In genomic region chr21:42391297-42391696, GRCh38 we compare ENCODE assay signal across 21 cellular contexts. TPM values are rescaled to one million over a fixed set of nuclear protein-coding genes. Genes with fewer than 3 reads are reported as not detected.
"Had no signal": no experiment of that assay in that cellular context is flagged by ENCODE, and none has a peak within 500 bp of the region (broad histone marks: within the 10 kb centered on the region; RNA-seq: fewer than 3 reads in every experiment).

No MANE protein-coding gene starts in this region.

- H3K36me3 ChIP-seq: cardiac muscle cell, left ventricle myocardium inferior, spleen, upper lobe of left lung had no signal

- H3K27me3 ChIP-seq: cardiac muscle cell, upper lobe of left lung had no signal

- H3K4me3 ChIP-seq: cardiac muscle cell, left ventricle myocardium inferior, spleen, upper lobe of left lung had no signal

- H3K4me3 Mint-ChIP-seq: natural killer cell; T-helper 1 cell treated with Interleukin-12 subunit alpha and Interleukin-12 subunit beta and Interleukin-4 antibody, amounts not matched to agents 30 μg/mL and 1 μg/mL, for 36 hours had no signal

- H3K9me3 Mint-ChIP-seq: activated CD4-positive, alpha-beta T cell treated with anti-CD3 and anti-CD28 coated beads, Interleukin-2, amount 10 ng/mL, durations not matched to agents 24 days and 14 days; activated naive CD8-positive, alpha-beta T cell treated with anti-CD3 and anti-CD28 coated beads, Interleukin-2, amount 50 U/mL, for 24 hours; natural killer cell; T-helper 1 cell treated with Interleukin-12 subunit alpha and Interleukin-12 subunit beta and Interleukin-4 antibody, amounts not matched to agents 30 μg/mL and 1 μg/mL, for 36 hours had no signal

- H3K9me3 ChIP-seq: left ventricle myocardium inferior, spleen, upper lobe of left lung had no signal

- H3K27me3 Mint-ChIP-seq: activated CD4-positive, alpha-beta T cell treated with anti-CD3 and anti-CD28 coated beads, Interleukin-2, amount 10 ng/mL, durations not matched to agents 24 days and 14 days; progenitor cell of endocrine pancreas had no signal

- ATAC-seq: activated naive CD8-positive, alpha-beta T cell treated with anti-CD3 and anti-CD28 coated beads, Interleukin-2, amount 50 U/mL, for 24 hours; natural killer cell; stimulated activated naive CD8-positive, alpha-beta T cell treated with anti-CD3 and anti-CD28 coated beads, Interleukin-15, Interleukin-2, amounts not matched to agents 100 U/mL and 50 U/mL, for 24 hours had no signal

- DNase-seq: activated CD4-positive, alpha-beta T cell treated with anti-CD3 and anti-CD28 coated beads, Interleukin-2, amount 10 ng/mL, durations not matched to agents 24 days and 14 days; activated gamma-delta T cell treated with Interleukin-2 at 50 U/mL for 16 hours; activated naive CD8-positive, alpha-beta T cell treated with anti-CD3 and anti-CD28 coated beads, Interleukin-2, amount 50 U/mL, for 24 hours; dermis blood vessel endothelial cell; effector CD8-positive, alpha-beta T cell; foreskin melanocyte; hypothalamus; left ventricle myocardium inferior; mammary epithelial cell; midbrain; natural killer cell; retina; stimulated activated CD4-positive, alpha-beta T cell treated with anti-CD3 and anti-CD28 coated beads, Interleukin-4, amount 100 ng/mL, for 1 hour; stimulated activated naive CD8-positive, alpha-beta T cell treated with anti-CD3 and anti-CD28 coated beads, Interleukin-15, Interleukin-2, amounts not matched to agents 100 U/mL and 50 U/mL, for 24 hours; upper lobe of left lung had no signal

- H3K27ac Mint-ChIP-seq: natural killer cell had no signal

- H3K27ac ChIP-seq: cardiac muscle cell, left ventricle myocardium inferior, spleen, upper lobe of left lung had no signal

- H3K36me3 Mint-ChIP-seq: natural killer cell had no signal

RNA-seq across cellular contexts. Expression of gene TMPRSS3, which starts 4.6 kb away (rescaled TPM):
- total RNA-seq: cardiac muscle cell, dermis blood vessel endothelial cell, left ventricle myocardium inferior, osteoblast had no signal
- polyA plus RNA-seq: cardiac muscle cell, mammary epithelial cell had no signal

RNA-seq across cellular contexts. Expression of gene UBASH3A, which starts 12.4 kb away (rescaled TPM):
- total RNA-seq: cardiac muscle cell, dermis blood vessel endothelial cell, left ventricle myocardium inferior, mammary epithelial cell, osteoblast, progenitor cell of endocrine pancreas had no signal
- polyA plus RNA-seq: cardiac muscle cell, mammary epithelial cell had no signal

RNA-seq across cellular contexts. Expression of gene TFF1, which starts 25.0 kb away (rescaled TPM):
- total RNA-seq: activated CD4-positive, alpha-beta T cell treated with anti-CD3 and anti-CD28 coated beads, Interleukin-2, amount 10 ng/mL, durations not matched to agents 24 days and 14 days; cardiac muscle cell; dermis blood vessel endothelial cell; left ventricle myocardium inferior; mammary epithelial cell; natural killer cell; osteoblast; spleen; subcutaneous adipose tissue had no signal
- polyA plus RNA-seq: cardiac muscle cell, mammary epithelial cell, spleen had no signal

RNA-seq across cellular contexts. Expression of gene TFF2, which starts 40.5 kb away (rescaled TPM):
- total RNA-seq: activated CD4-positive, alpha-beta T cell treated with anti-CD3 and anti-CD28 coated beads, Interleukin-2, amount 10 ng/mL, durations not matched to agents 24 days and 14 days; cardiac muscle cell; dermis blood vessel endothelial cell; left ventricle myocardium inferior; mammary epithelial cell; natural killer cell; osteoblast; progenitor cell of endocrine pancreas; spleen; subcutaneous adipose tissue; upper lobe of left lung had no signal
- polyA plus RNA-seq: cardiac muscle cell, mammary epithelial cell had no signal
